In the genomic region with DNA sequence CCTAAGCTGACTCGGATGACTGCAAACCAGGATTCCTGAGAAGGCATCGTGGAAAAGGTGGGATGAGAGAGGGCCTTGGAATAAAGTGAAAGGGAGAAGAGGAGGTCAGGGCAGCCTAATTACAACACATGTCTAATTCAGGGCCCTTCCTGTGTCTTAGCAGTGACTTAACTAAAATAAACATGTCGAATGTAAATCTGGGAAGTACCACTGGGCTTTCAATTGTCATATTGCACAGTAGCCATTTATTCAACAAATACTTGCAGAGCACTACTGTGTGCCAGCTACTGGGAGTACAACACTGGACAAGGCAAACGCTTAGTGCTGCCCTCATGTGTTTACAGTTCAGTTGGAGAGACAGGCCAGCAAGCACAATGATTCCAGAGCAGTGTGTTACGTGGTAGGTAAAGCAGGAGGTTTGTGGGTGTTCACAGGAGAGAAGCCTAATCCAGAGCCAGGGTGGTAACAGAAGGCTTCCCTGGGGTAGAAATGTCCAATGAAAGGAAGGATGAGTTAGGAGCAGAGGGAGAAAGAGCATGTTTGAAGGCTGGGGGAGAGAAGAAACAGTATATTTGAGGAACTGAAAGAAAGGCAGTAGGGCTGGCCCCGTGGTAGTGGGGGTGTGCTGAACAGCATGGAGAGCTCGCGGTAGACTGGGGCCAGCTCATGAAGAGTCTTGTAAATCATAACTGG, we compare ENCODE assay signal across 8 cellular contexts. TPM values are rescaled to one million over a fixed set of nuclear protein-coding genes. Genes with fewer than 3 reads are reported as not detected.
DNase-seq lines count a peak whose midpoint lies in the region; ATAC-seq and TF ChIP-seq lines count a peak whose summit lies in the region.

No MANE protein-coding gene starts in this region.

- H3K36me3 ChIP-seq in kidney epithelial cell (ENCODE audit: control insufficient read depth, insufficient read depth, low read length) = no peaks in the 10 kb centered on the region

- peak; percentile 95 for ATAC-seq in HG03442 (IDR thresholded peaks at IDR 0.05; ENCODE audit: unreplicated experiment)

- peak; percentile 61 for DNase-seq in Ammon's horn (ENCODE audit: low spot score)
- peak; percentile 73 for DNase-seq in GM20000 (ENCODE audit: low spot score)
- peak; percentile 8 to 27 for DNase-seq in SW 1271 (lab: John Stamatoyannopoulos, UW)
- no peak for DNase-seq in kidney epithelial cell (ENCODE audit: low read depth)
- DNase-seq in NCI-H748 treated with DMSO at 0.1 percent for 48 hours (lab: John Stamatoyannopoulos, UW) = no peak
- DNase-seq in activated CD8-positive, alpha-beta memory T cell treated with anti-CD3 and anti-CD28 coated beads for 24 hours = no peak
- no peak for DNase-seq in mesenteric fat pad (ENCODE audit: low spot score)

- no peaks in the 10 kb centered on the region for H3K27me3 ChIP-seq in kidney epithelial cell (ENCODE audit: control insufficient read depth, insufficient read depth, low read length)

- H3K4me3 ChIP-seq in kidney epithelial cell (ENCODE audit: low read depth, low read length) = no peak overlapping the region

- TF ChIP-seq CTCF in GM20000 (IDR thresholded peaks at IDR 0.05; ENCODE audit: extremely low read depth, missing control alignments) (no peak), kidney epithelial cell (IDR thresholded peaks at IDR 0.05; ENCODE audit: insufficient read depth, low read length, poor library complexity, severe bottlenecking) (peak; percentile 24)

RNA-seq across cellular contexts. Expression of gene RASAL2, which starts 38.0 kb away (rescaled TPM):
- total RNA-seq in kidney epithelial cell (18.3 and 20.8 TPM in 2 replicates), mesenteric fat pad (17.3 TPM)

Comparison
In these comparisons a context has a peak if more than half of its experiments do, and no peak if none do; other contexts are left out.
1. DNase-seq: peak in Ammon's horn (single experiment), GM20000 (single experiment) and SW 1271 (2 of 2); none in kidney epithelial cell (single experiment), NCI-H748 treated with DMSO at 0.1 percent for 48 hours (single experiment), activated CD8-positive, alpha-beta memory T cell treated with anti-CD3 and anti-CD28 coated beads for 24 hours (single experiment) and mesenteric fat pad (single experiment).